In the genomic region with DNA sequence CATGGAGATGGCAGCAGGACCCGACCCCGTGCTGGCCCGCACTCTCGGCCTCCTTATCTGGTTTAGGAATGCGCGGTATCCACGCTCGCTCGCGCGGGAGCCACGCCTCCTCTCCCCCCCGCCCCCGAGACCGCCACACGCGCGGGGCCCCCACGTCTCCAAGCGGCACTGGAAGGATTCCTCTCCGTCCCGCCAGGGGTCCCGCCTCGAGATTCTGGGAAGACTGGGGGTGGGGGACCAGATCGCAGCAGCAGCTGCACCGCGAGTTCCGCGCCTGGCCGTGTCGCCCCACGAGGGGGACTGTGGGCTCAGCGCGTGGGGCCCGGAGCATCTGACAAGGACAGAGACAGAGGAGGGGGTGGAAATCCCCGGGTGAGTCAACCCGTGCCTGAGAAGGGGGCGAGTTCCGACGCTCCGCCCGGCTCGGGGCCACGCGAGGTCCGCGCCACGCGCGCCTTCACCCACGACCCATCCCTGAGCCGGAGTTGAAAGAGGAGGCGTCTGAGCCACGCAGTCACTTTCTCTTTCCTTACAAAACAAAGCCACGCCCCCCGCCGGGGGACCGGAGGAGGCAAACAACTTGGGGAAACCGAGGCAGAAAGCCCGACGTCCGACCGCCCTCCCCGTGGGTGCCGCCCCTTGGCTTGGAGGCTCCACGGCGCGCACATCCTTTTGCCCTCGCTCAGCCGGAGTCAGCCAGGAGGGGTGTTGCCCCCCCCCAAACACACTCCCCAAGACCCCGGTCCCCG, we compare ENCODE assay signal across 8 cellular contexts. TPM values are rescaled to one million over a fixed set of nuclear protein-coding genes. Genes with fewer than 3 reads are reported as not detected.
DNase-seq lines count a peak whose midpoint lies in the region; ATAC-seq and TF ChIP-seq lines count a peak whose summit lies in the region.

No MANE protein-coding gene starts in this region.

- WGBS in thyroid gland, 2 donors = 0 to 2% methylated on average over 1 to 13 of the region's 72 CpGs

- H3K9me3 ChIP-seq in MG63 (no peaks in the 10 kb centered on the region), neutrophil (no peaks in the 10 kb centered on the region), thyroid gland (no peaks in the 10 kb centered on the region)

- peaks cover 2% of the 10 kb centered on the region for H3K36me3 Mint-ChIP-seq in activated T-cell treated with anti-CD3 and anti-CD28 coated beads, Interleukin-2, amount 50 U/mL, for 4 hours (ENCODE audit: insufficient read depth)

- H3K4me3 Mint-ChIP-seq in activated T-cell treated with anti-CD3 and anti-CD28 coated beads, Interleukin-2, amount 50 U/mL, for 4 hours = peak overlapping the region; percentile 87

- peak; percentile 74 to 76 for ATAC-seq in activated T-cell treated with anti-CD3 and anti-CD28 coated beads, Interleukin-2, amount 50 U/mL, for 4 hours
- no peak for ATAC-seq in GM18520 (IDR thresholded peaks at IDR 0.05; ENCODE audit: unreplicated experiment)

- H3K4me1 ChIP-seq in neutrophil (ENCODE audit: control insufficient read depth in 1 of 2, insufficient read depth in 1 of 2, low read depth in 1 of 2, low read length in 1 of 2) (peaks cover 10 to 17% of the 10 kb centered on the region in 2 experiments), thyroid gland (peaks cover 12 to 19% of the 10 kb centered on the region in 2 donors)

- H3K4me3 ChIP-seq in GM12865 (ENCODE audit: low read depth, low read length) (peak overlapping the region; percentile 94), MG63 (peak overlapping the region; percentile 98), fibroblast of mammary gland (ENCODE audit: control insufficient read depth, low read depth, low read length) (peak overlapping the region; percentile 82), neutrophil (ENCODE audit: low read depth in 1 of 2, low read length in 1 of 2) (peak overlapping the region; percentile 54 to 68), thyroid gland (replicated peaks in 1 of 3) (peak overlapping the region; percentile 40 to 87 (median 47))

- H3K4me1 Mint-ChIP-seq in activated T-cell treated with anti-CD3 and anti-CD28 coated beads, Interleukin-2, amount 50 U/mL, for 4 hours (ENCODE audit: low read depth) = peaks cover 19% of the 10 kb centered on the region

- H3K27me3 ChIP-seq in MG63 = no peaks in the 10 kb centered on the region
- peaks cover 60% of the 10 kb centered on the region for H3K27me3 ChIP-seq in neutrophil
- H3K27me3 ChIP-seq in thyroid gland = no peaks in the 10 kb centered on the region

- no peak for TF ChIP-seq POLR2A in thyroid gland (IDR thresholded peaks at IDR 0.05)

- TF ChIP-seq CTCF in GM12865 (IDR thresholded peaks at IDR 0.05; ENCODE audit: insufficient read depth, low read depth, low read length, missing control alignments) = no peak
- TF ChIP-seq CTCF in fibroblast of mammary gland (conservative IDR thresholded peaks at IDR 0.05; ENCODE audit: control insufficient read depth, insufficient read depth, low read depth, low read length) = no peak
- TF ChIP-seq CTCF in neutrophil (IDR thresholded peaks at IDR 0.05) = no peak
- TF ChIP-seq CTCF in thyroid gland (IDR thresholded peaks at IDR 0.05) = no peak

- peak; percentile 52 for DNase-seq in GM12865 (ENCODE audit: low read depth)
- peak; percentile 43 for DNase-seq in MG63
- DNase-seq in activated T-cell treated with anti-CD3 and anti-CD28 coated beads, Interleukin-2, amount 50 U/mL, for 4 hours = peak; percentile 84
- DNase-seq in fibroblast of mammary gland (ENCODE audit: low read depth) = no peak
- peak; percentile 39 to 46 for DNase-seq in thyroid gland
- no peak for DNase-seq in NCI-H1694 (lab: John Stamatoyannopoulos, UW)

- no peaks in the 10 kb centered on the region for H3K9me3 Mint-ChIP-seq in activated T-cell treated with anti-CD3 and anti-CD28 coated beads, Interleukin-2, amount 50 U/mL, for 4 hours

- no peaks in the 10 kb centered on the region for H3K27me3 Mint-ChIP-seq in activated T-cell treated with anti-CD3 and anti-CD28 coated beads, Interleukin-2, amount 50 U/mL, for 4 hours (ENCODE audit: low read depth)

- H3K36me3 ChIP-seq in MG63 = no peaks in the 10 kb centered on the region; the same call in 1 of the 2 replicates
- no peaks in the 10 kb centered on the region for H3K36me3 ChIP-seq in neutrophil
- H3K36me3 ChIP-seq in thyroid gland = no peaks in the 10 kb centered on the region

- intact Hi-C loops in thyroid gland (cut with DNase I) = no loop called here

- H3K27ac ChIP-seq in neutrophil (no peak overlapping the region), thyroid gland (peak overlapping the region; percentile 59 to 82 (median 76))

RNA-seq across cellular contexts. Expression of a gene that starts 0.8 kb away (rescaled TPM):
- total RNA-seq in MG63 (2014; rRNA removed; shearing (Covaris generic); ENCODE audit: low replicate concordance) = 14.0 and 14.6 TPM in 2 replicates
- 10 to 100 TPM; 15.0 to 18.4 (median 16.0) TPM for total RNA-seq in activated T-cell treated with anti-CD3 and anti-CD28 coated beads, Interleukin-2, amount 50 U/mL, for 4 hours
- total RNA-seq in thyroid gland = 1 to 10 TPM; 3.6 to 9.8 (median 5.3) TPM

RNA-seq across cellular contexts. Expression of a gene that starts 21.7 kb away (rescaled TPM):
- 188 and 218 TPM in 2 replicates for total RNA-seq in MG63 (2014; rRNA removed; shearing (Covaris generic); ENCODE audit: low replicate concordance)
- total RNA-seq in activated T-cell treated with anti-CD3 and anti-CD28 coated beads, Interleukin-2, amount 50 U/mL, for 4 hours = 100 to 1,000 TPM; 213 to 268 (median 239) TPM
- total RNA-seq in thyroid gland = 10 to 100 TPM; 36.1 to 81.7 (median 54.9) TPM

RNA-seq across cellular contexts. Expression of a gene that starts 35.6 kb away (rescaled TPM):
- 73.4 and 138 TPM in 2 replicates for total RNA-seq in MG63 (2014; rRNA removed; shearing (Covaris generic); ENCODE audit: low replicate concordance)
- 100 to 1,000 TPM; 353 to 433 (median 355) TPM for total RNA-seq in activated T-cell treated with anti-CD3 and anti-CD28 coated beads, Interleukin-2, amount 50 U/mL, for 4 hours
- 10 to 100 TPM; 31.2 to 49.5 (median 36.0) TPM for total RNA-seq in thyroid gland

RNA-seq across cellular contexts. Expression of a gene that starts 40.6 kb away (rescaled TPM):
- total RNA-seq in MG63 (2014; rRNA removed; shearing (Covaris generic); ENCODE audit: low replicate concordance) = 3.8 and 5.1 TPM in 2 replicates
- 10 to 100 TPM; 25.6 to 48.5 (median 39.5) TPM for total RNA-seq in activated T-cell treated with anti-CD3 and anti-CD28 coated beads, Interleukin-2, amount 50 U/mL, for 4 hours
- 10 to 100 TPM in 3 of 4 donors, 1 to 10 TPM in 1; 8.1 to 37.6 (median 19.7) TPM for total RNA-seq in thyroid gland

RNA-seq across cellular contexts. Expression of a gene that starts 56.4 kb away (rescaled TPM):
- total RNA-seq in MG63 (2014; rRNA removed; shearing (Covaris generic); ENCODE audit: low replicate concordance) = not detected in 2 replicates
- under 1 TPM; 0.27 to 0.53 (median 0.38) TPM for total RNA-seq in activated T-cell treated with anti-CD3 and anti-CD28 coated beads, Interleukin-2, amount 50 U/mL, for 4 hours
- total RNA-seq in thyroid gland = under 1 TPM in 1 of 4 donors, not detected in 3; 0.44 TPM

Comparison
In these comparisons a context has a peak if more than half of its experiments do, and no peak if none do; other contexts are left out.
1. DNase-seq: peak in GM12865 (single experiment), MG63 (single experiment), activated T-cell treated with anti-CD3 and anti-CD28 coated beads, Interleukin-2, amount 50 U/mL, for 4 hours (single experiment) and thyroid gland (2 of 2); none in fibroblast of mammary gland (single experiment) and NCI-H1694 (single experiment).
2. H3K4me3 ChIP-seq: peak in every context shown above with its lines; median percentile 98 in MG63; 94 in GM12865; 82 in fibroblast of mammary gland; 61 in neutrophil; 47 in thyroid gland.